11 cellular contexts compared by ENCODE assay signal in genomic region chr9:77588319-77588937, GRCh38. TPM values are rescaled to one million over a fixed set of nuclear protein-coding genes. Genes with fewer than 3 reads are reported as not detected.
A peak's percentile ranks its signal among the peaks of the same experiment; 100 is the strongest.
DNase-seq lines count a peak whose midpoint lies in the region; ATAC-seq and TF ChIP-seq lines count a peak whose summit lies in the region.
"Had no signal": no experiment of that assay in that cellular context is flagged by ENCODE, and none has a peak within 500 bp of the region (broad histone marks: within the 10 kb centered on the region; RNA-seq: fewer than 3 reads in every experiment).

No MANE protein-coding gene starts in this region.

- H3K4me1 ChIP-seq in Panc1 (ENCODE audit: control insufficient read depth, insufficient read depth, low read length), result no peaks in the 10 kb centered on the region

- H3K36me3 ChIP-seq in Panc1 (ENCODE audit: control insufficient read depth, insufficient read depth, low read length), result no peaks in the 10 kb centered on the region
- H3K36me3 ChIP-seq: uterus had no signal

- CTCF ChIA-PET in Panc1 (lab: Charles Lee), result no interaction called here

- ATAC-seq in Panc1 (peak; percentile 38; the same call in 1 of the 2 replicates), HG03025 (IDR thresholded peaks at IDR 0.05; ENCODE audit: low FRiP score, unreplicated experiment) (no peak), HG03520 (IDR thresholded peaks at IDR 0.05; ENCODE audit: unreplicated experiment) (no peak)
- ATAC-seq: activated naive CD4-positive, alpha-beta T cell treated with anti-CD3 and anti-CD28 coated beads, Interleukin-2, amount 50 U/mL, for 72 hours had no signal

- H3K27me3 ChIP-seq in Panc1 (ENCODE audit: control insufficient read depth, insufficient read depth, low read length), result no peaks in the 10 kb centered on the region
- H3K27me3 ChIP-seq: uterus had no signal

- H3K4me3 ChIP-seq in Panc1 (ENCODE audit: low read depth in 2 of 2, low read length in 2 of 2) (no peak overlapping the region), fibroblast of pulmonary artery (replicated peaks; ENCODE audit: low read depth, low read length) (no peak overlapping the region)
- H3K4me3 ChIP-seq: uterus had no signal

- POLR2A ChIA-PET in Panc1 (lab: Charles Lee), result no interaction called here

- BruUV-seq in Panc1 (replicated peaks; lab: Mats Ljungman, UMichigan), result no TSS peak

- in situ Hi-C loops in Panc1 (cut with HindIII; ENCODE audit: low pct_unique_long_range_greater_than_20kb, low sequenced_read_pairs), result no loop called here

- TF ChIP-seq CTCF in Panc1 (IDR thresholded peaks at IDR 0.05), result no peak
- TF ChIP-seq CTCF in fibroblast of pulmonary artery (IDR thresholded peaks at IDR 0.05; ENCODE audit: low read length, missing control alignments), result no peak

- no peaks in the 10 kb centered on the region for H3K9me3 ChIP-seq in Panc1 (ENCODE audit: control insufficient read depth, insufficient read depth, low read depth, low read length)
- H3K9me3 ChIP-seq: uterus had no signal

- intact Hi-C loops in Panc1 (cut with micrococcal nuclease; ENCODE audit: unreplicated experiment), result no loop called here

- no peak overlapping the region for H3K27ac ChIP-seq in Panc1 (ENCODE audit: low read length)

- peak; percentile 80 for DNase-seq in GM04504 (ENCODE audit: low read depth)
- DNase-seq in Panc1 (ENCODE audit: low read depth, low spot score), result no peak
- peak; percentile 94 for DNase-seq in fibroblast of pulmonary artery (ENCODE audit: low read depth)
- peak; percentile 17 for DNase-seq in pons (ENCODE audit: low spot score)
- no peak for DNase-seq in midbrain (lab: John Stamatoyannopoulos, UW)
- no peak for DNase-seq in GDM1 (lab: John Stamatoyannopoulos, UW)
- DNase-seq: NCI-H446, uterus had no signal

RNA-seq across cellular contexts. Expression of gene GNA14, which starts 59.7 kb away (rescaled TPM):
- total RNA-seq in Panc1 (2021; ENCODE audit: unreplicated experiment), result 0.15 TPM
- 0.29 TPM for polyA plus RNA-seq in Panc1 (2012; ENCODE audit: insufficient read length)

Comparison
In these comparisons a context has a peak if more than half of its experiments do, and no peak if none do; other contexts are left out.
1. DNase-seq: peak in GM04504 (single experiment), fibroblast of pulmonary artery (single experiment) and pons (single experiment); none in Panc1 (single experiment), midbrain (single experiment) and GDM1 (single experiment).